Comparison of ENCODE assay signal across 8 cellular contexts in the genomic region with DNA sequence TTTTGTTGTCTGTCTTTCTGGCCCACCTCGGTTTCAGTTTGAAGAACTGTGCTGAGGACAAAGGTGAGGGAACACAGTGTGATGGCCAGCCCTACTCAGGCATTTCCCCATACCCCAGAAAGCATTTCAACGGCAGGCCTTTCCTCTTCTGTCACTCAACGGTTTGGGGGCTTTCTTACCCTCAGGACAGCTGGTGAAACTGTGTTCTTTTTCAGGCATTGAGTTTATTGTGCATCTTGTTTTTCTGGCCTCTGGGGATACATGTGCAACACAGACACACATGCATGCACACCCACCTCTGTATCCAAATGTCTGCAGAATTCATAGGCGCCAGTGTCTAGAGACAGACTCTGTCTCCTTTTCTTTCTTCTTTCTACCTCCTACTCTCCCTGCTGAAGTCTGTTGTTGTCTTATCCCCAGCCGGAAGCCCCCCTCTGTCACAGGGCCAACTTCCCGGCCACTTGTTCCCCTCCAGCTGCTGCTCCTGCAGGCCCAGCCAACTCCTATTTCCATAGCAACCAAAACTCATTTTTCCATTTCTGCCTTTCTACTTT. TPM values are rescaled to one million over a fixed set of nuclear protein-coding genes. Genes with fewer than 3 reads are reported as not detected.
DNase-seq lines count a peak whose midpoint lies in the region; ATAC-seq and TF ChIP-seq lines count a peak whose summit lies in the region.

No MANE protein-coding gene starts in this region.

- TF ChIP-seq POLR2A in adrenal gland (IDR thresholded peaks at IDR 0.05) = no peak

- H3K27ac Mint-ChIP-seq in T-helper 2 cell treated with Interferon-gamma antibody and Interleukin-4, amounts not matched to agents 5 μg/mL and 100 μg/mL, for 36 hours = no peak overlapping the region

- intact Hi-C loops in adrenal gland (cut with DNase I) = no loop called here
- intact Hi-C loops in mucosa of descending colon (cut with DNase I, micrococcal nuclease) = no loop called here

- H3K4me3 Mint-ChIP-seq in T-helper 2 cell treated with Interferon-gamma antibody and Interleukin-4, amounts not matched to agents 5 μg/mL and 100 μg/mL, for 36 hours = no peak overlapping the region

- no peaks in the 10 kb centered on the region for H3K9me3 ChIP-seq in adrenal gland (replicated peaks in 1 of 3)
- H3K9me3 ChIP-seq in mucosa of descending colon = peaks cover 6% of the 10 kb centered on the region

- peaks cover 26% of the 10 kb centered on the region for H3K4me1 Mint-ChIP-seq in T-helper 2 cell treated with Interferon-gamma antibody and Interleukin-4, amounts not matched to agents 5 μg/mL and 100 μg/mL, for 36 hours (ENCODE audit: low read depth)

- H3K27ac ChIP-seq in adrenal gland = peak overlapping the region in 2 of 5 donors; percentile 29 to 62

- no peaks in the 10 kb centered on the region for H3K27me3 Mint-ChIP-seq in T-helper 2 cell treated with Interferon-gamma antibody and Interleukin-4, amounts not matched to agents 5 μg/mL and 100 μg/mL, for 36 hours (ENCODE audit: low read depth)

- TF ChIP-seq CTCF in adrenal gland (IDR thresholded peaks at IDR 0.05) = no peak
- TF ChIP-seq CTCF in mucosa of descending colon (IDR thresholded peaks at IDR 0.05) = no peak

- peaks cover 20% of the 10 kb centered on the region for H3K9me3 Mint-ChIP-seq in T-helper 2 cell treated with Interferon-gamma antibody and Interleukin-4, amounts not matched to agents 5 μg/mL and 100 μg/mL, for 36 hours

- DNase-seq in adrenal gland (peak in 6 of 7 donors; percentile 41 to 57 (median 52)), mucosa of descending colon (peak in 2 of 3 donors; percentile 39 to 50), NCI-H1930 (lab: John Stamatoyannopoulos, UW) (no peak)
- DNase-seq in activated CD4-positive, alpha-beta T cell treated with anti-CD3 and anti-CD28 coated beads, Interleukin-2, amount 50 U/mL, for 1 hour = no peak
- DNase-seq in T-helper 2 cell treated with Interferon-gamma antibody and Interleukin-4, amounts not matched to agents 5 μg/mL and 100 μg/mL, for 36 hours (ENCODE audit: low spot score) = no peak
- no peak for DNase-seq in activated T-cell treated with anti-CD3 and anti-CD28 coated beads, Interleukin-2, amount 50 U/mL, for 1 hour

- H3K4me1 ChIP-seq in adrenal gland (replicated peaks in 1 of 2) (peaks cover 11 to 26% of the 10 kb centered on the region in 2 donors), mucosa of descending colon (ENCODE audit: low read depth) (peaks cover 6% of the 10 kb centered on the region)

- 42 to 46% (median 43%) methylated on average over 6 of the region's 6 CpGs for WGBS in adrenal gland, 4 donors

- H3K36me3 Mint-ChIP-seq in T-helper 2 cell treated with Interferon-gamma antibody and Interleukin-4, amounts not matched to agents 5 μg/mL and 100 μg/mL, for 36 hours (ENCODE audit: low read depth) = peaks cover 31% of the 10 kb centered on the region

- no peaks in the 10 kb centered on the region for H3K27me3 ChIP-seq in adrenal gland

- no peaks in the 10 kb centered on the region for H3K36me3 ChIP-seq in adrenal gland (replicated peaks in 1 of 2)
- no peaks in the 10 kb centered on the region for H3K36me3 ChIP-seq in mucosa of descending colon (ENCODE audit: low read depth)

- peak; percentile 55 for ATAC-seq in GM18867 (IDR thresholded peaks at IDR 0.05; ENCODE audit: unreplicated experiment)
- ATAC-seq in HG03064 (IDR thresholded peaks at IDR 0.05; ENCODE audit: low read depth, unreplicated experiment) = peak; percentile 57
- no peak for ATAC-seq in mucosa of descending colon

- H3K4me3 ChIP-seq in adrenal gland = no peak overlapping the region
- no peak overlapping the region for H3K4me3 ChIP-seq in mucosa of descending colon

RNA-seq across cellular contexts. Expression of gene CHD9, which starts 17.0 kb away (rescaled TPM):
- total RNA-seq in adrenal gland (10 to 100 TPM; 28.3 to 95.9 (median 61.2) TPM), mucosa of descending colon (10 to 100 TPM; 65.4 to 95.9 (median 86.6) TPM)
- polyA plus RNA-seq in adrenal gland = 10 to 100 TPM; 10.0 to 29.7 (median 27.3) TPM

RNA-seq across cellular contexts. Expression of gene CHD9NB, which starts 19.1 kb away (rescaled TPM):
- 1 to 10 TPM in 1 of 8 donors, under 1 TPM in 7; 0.19 to 1.3 (median 0.56) TPM for total RNA-seq in adrenal gland
- polyA plus RNA-seq in adrenal gland = under 1 TPM; 0.11 to 0.64 (median 0.40) TPM
- total RNA-seq in mucosa of descending colon = 1 to 10 TPM; 2.3 to 5.3 (median 5.2) TPM

Comparison
In these comparisons a context has a peak if more than half of its experiments do, and no peak if none do; other contexts are left out.
1. DNase-seq: peak in adrenal gland (6 of 7) and mucosa of descending colon (2 of 3); none in NCI-H1930 (0 of 2), activated CD4-positive, alpha-beta T cell treated with anti-CD3 and anti-CD28 coated beads, Interleukin-2, amount 50 U/mL, for 1 hour (single experiment), T-helper 2 cell treated with Interferon-gamma antibody and Interleukin-4, amounts not matched to agents 5 μg/mL and 100 μg/mL, for 36 hours (single experiment) and activated T-cell treated with anti-CD3 and anti-CD28 coated beads, Interleukin-2, amount 50 U/mL, for 1 hour (single experiment).